Comparison of ENCODE assay signal across 1 cellular context in the genomic region with DNA sequence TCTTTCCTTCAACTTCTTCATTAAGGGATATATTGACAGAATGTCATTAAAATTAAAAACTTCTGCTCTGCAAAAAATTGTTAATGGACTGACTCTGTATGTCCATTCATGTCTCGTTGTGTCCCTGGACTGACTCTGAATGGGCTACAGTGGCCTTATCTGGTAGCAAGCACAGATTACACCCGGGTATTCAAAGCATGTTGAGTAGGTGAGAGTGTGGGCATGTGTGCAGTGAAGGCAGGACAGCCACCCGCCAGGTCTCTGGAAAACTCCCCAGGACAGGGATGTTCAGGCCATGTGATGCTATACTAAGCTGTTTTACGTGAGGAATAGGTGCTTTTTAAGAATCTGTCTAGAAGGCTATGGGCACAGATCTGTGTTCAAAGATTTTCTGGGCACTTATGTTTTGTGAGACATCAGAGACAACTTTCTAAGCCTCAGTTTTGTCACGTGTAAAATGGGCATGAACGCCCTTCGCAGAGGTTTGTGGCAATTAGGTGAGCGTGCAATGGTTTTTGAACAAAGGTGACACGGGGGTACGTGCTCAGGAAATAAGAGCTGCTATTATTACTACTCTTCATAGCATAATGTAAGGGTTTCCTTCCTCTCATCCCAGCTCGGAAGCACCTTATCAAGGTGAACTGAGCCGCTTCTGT.
A peak's percentile ranks its signal among the peaks of the same experiment; 100 is the strongest.
TF ChIP-seq lines count a peak whose summit lies in the region.

No MANE protein-coding gene starts in this region.

TF ChIP-seq in K562, 482 proteins besides CTCF, POLR2A, EP300 and RAD21:
- TF ChIP-seq BCOR (IDR thresholded peaks at IDR 0.05) (0 out of 2 replicates have a peak, but pooled peaks have one; percentile 28), RBM25 (IDR thresholded peaks at IDR 0.05; ENCODE audit: low read depth, low read length, severe bottlenecking) (peak; percentile 76)
